In the genomic region with DNA sequence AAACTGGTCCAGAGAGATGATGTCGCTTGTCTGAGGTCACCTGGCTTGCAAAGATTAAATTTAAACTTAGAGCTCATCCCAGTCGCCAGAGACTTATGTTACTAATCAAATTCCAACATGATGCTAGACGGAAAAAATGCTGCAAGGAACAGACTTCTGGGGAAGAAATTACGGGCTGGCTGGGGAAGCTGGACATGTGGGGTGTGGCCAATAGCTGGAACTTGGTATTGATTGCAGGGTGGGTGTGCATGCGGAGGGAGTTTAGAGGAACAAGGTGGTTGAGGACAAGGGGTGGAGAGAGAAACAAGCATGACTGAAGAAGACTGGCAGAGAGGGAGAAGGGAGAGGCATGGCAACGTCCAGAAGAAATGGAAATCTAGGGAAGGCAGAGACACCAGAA, we compare ENCODE assay signal across 23 cellular contexts. TPM values are rescaled to one million over a fixed set of nuclear protein-coding genes. Genes with fewer than 3 reads are reported as not detected.
"Had no signal": no experiment of that assay in that cellular context is flagged by ENCODE, and none has a peak within 500 bp of the region (broad histone marks: within the 10 kb centered on the region; RNA-seq: fewer than 3 reads in every experiment).

No MANE protein-coding gene starts in this region.

- H3K4me1 ChIP-seq: SJSA1 had no signal

- DNase-seq: Karpas-422, KG1, MG63, NCI-H1092, NCI-H1105 treated with DMSO at 0.1 percent for 48 hours, NCI-H1417 treated with DMSO at 0.1 percent for 48 hours, NCI-H146, NCI-H1694 treated with DMSO at 0.1 percent for 48 hours, NCI-H1930, NCI-H2081, NCI-H2107, NCI-H2227 treated with DMSO at 0.1 percent for 48 hours, NCI-H524, NCI-H526 treated with DMSO at 0.1 percent for 48 hours, NCI-H774, Right ventricle myocardium superior, RPMI8226, SIG-M5 had no signal

- FAIRE-seq: RCC 7860 had no signal

- H3K4me3 ChIP-seq: MG63, SJSA1, SK-N-MC had no signal

- H3K9me3 ChIP-seq: MG63, SJSA1 had no signal

- H3K36me3 ChIP-seq: MG63, SJSA1 had no signal

- H3K27ac ChIP-seq: SJSA1, SK-N-MC had no signal

- H3K27me3 ChIP-seq: MG63, SJSA1 had no signal

RNA-seq across cellular contexts. Expression of a gene that starts 37.7 kb away (rescaled TPM):
- total RNA-seq: HT-29, NCI-H460, SJSA1 had no signal
